6 cellular contexts compared by ENCODE assay signal in the genomic region with DNA sequence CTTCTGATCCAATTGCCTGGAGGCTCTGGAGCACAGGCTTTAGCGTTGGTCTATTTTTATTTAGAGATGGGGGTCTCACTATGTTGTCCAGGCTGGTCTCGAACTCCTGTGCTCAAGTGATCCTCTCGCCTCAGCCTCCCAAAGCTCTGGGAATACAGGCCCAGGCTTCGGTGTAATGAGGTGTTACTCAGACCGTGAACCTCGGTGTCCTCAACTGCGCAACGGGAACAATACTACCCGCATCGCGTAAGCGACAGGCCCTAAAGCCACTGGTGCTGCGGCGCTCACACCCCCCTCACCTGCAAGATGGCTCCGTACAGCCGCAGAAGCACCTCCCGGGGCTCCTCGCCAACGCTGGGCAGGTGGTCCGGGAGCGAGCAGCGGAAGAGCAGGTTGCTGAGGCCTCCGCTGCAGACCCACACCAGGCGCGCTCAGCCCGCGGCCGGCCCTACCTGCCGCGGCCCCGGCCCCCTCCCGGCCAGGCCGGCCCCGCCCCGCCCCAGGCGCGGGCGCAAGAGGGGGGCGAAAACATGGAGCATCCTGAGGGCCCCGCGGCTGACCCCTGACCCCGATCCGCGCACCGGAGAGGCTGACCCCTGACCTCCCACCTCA. TPM values are rescaled to one million over a fixed set of nuclear protein-coding genes. Genes with fewer than 3 reads are reported as not detected.
DNase-seq lines count a peak whose midpoint lies in the region; ATAC-seq and TF ChIP-seq lines count a peak whose summit lies in the region.

No MANE protein-coding gene starts in this region.

- H3K4me3 ChIP-seq in right cardiac atrium (ENCODE audit: low read length): peak overlapping the region; percentile 62

- peaks cover 7% of the 10 kb centered on the region for H3K4me1 ChIP-seq in right cardiac atrium (ENCODE audit: control insufficient read depth, insufficient read depth, low read length)

- H3K4me1 Mint-ChIP-seq in activated CD4-positive, alpha-beta T cell treated with anti-CD3 and anti-CD28 coated beads for 36 hours: peaks cover 25% of the 10 kb centered on the region

- H3K27me3 ChIP-seq in right cardiac atrium (ENCODE audit: control insufficient read depth, insufficient read depth): no peaks in the 10 kb centered on the region

- TF ChIP-seq CTCF in VCaP (conservative IDR thresholded peaks at IDR 0.05): no peak

- intact Hi-C loops in activated CD4-positive, alpha-beta T cell treated with anti-CD3 and anti-CD28 coated beads for 36 hours (cut with DNase I, micrococcal nuclease): loop anchor here (1.0 to 5.0 kb wide), 12 partner anchors 19 to 391 kb away; partner anchors contain the start of genes NCAPH2 (in 2 of the 2), MAPK11 (in 1 of the 2), PPP6R2 (in 1 of the 2) and SBF1 (in 1 of the 2)
- intact Hi-C loops in right cardiac atrium (cut with DNase I): no loop called here

- H3K4me3 Mint-ChIP-seq in activated CD4-positive, alpha-beta T cell treated with anti-CD3 and anti-CD28 coated beads for 36 hours: peak overlapping the region; percentile 86

- peak overlapping the region; percentile 89 for H3K27ac ChIP-seq in VCaP
- H3K27ac ChIP-seq in right cardiac atrium (ENCODE audit: low read length): peak overlapping the region; percentile 97
- peak overlapping the region; percentile 95 for H3K27ac ChIP-seq in temporal lobe (ENCODE audit: low read depth, low read length)

- no peaks in the 10 kb centered on the region for H3K9me3 Mint-ChIP-seq in activated CD4-positive, alpha-beta T cell treated with anti-CD3 and anti-CD28 coated beads for 36 hours (ENCODE audit: low read depth)

- no peak for ATAC-seq in activated CD4-positive, alpha-beta T cell treated with anti-CD3 and anti-CD28 coated beads for 36 hours
- no peak for ATAC-seq in right cardiac atrium
- no peak for ATAC-seq in HG02885 (IDR thresholded peaks at IDR 0.05; ENCODE audit: poor library complexity, unreplicated experiment)

- POLR2A ChIA-PET in activated CD4-positive, alpha-beta T cell treated with anti-CD3 and anti-CD28 coated beads for 36 hours (lab: Charles Lee): interaction anchor here (0.6 to 1.6 kb wide), 9 partner anchors 19 to 329 kb away, joined by 3 to 11 read pairs (median 4); partner anchors contain the start of genes LMF2, SCO2 and SYCE3

- H3K27me3 Mint-ChIP-seq in activated CD4-positive, alpha-beta T cell treated with anti-CD3 and anti-CD28 coated beads for 36 hours: no peaks in the 10 kb centered on the region

- no peaks in the 10 kb centered on the region for H3K9me3 ChIP-seq in right cardiac atrium (ENCODE audit: control insufficient read depth, low read length)

- H3K36me3 Mint-ChIP-seq in activated CD4-positive, alpha-beta T cell treated with anti-CD3 and anti-CD28 coated beads for 36 hours (ENCODE audit: low read depth): peaks cover 26% of the 10 kb centered on the region

- CTCF ChIA-PET in activated CD4-positive, alpha-beta T cell treated with anti-CD3 and anti-CD28 coated beads for 36 hours (lab: Charles Lee): interaction anchor here (0.6 to 3.9 kb wide), 9 partner anchors 11 to 286 kb away, joined by 3 to 14 read pairs (median 4); partner anchors contain the start of genes LMF2, NCAPH2 and SCO2

- DNase-seq in activated CD4-positive, alpha-beta T cell treated with anti-CD3 and anti-CD28 coated beads for 36 hours: peak; percentile 67
- no peak for DNase-seq in activated CD4-positive, alpha-beta T cell treated with anti-CD3 and anti-CD28 coated beads for 1 hour
- peak in 1 of 3 donors; percentile 47 for DNase-seq in right cardiac atrium

- peak overlapping the region; percentile 83 for H3K27ac Mint-ChIP-seq in activated CD4-positive, alpha-beta T cell treated with anti-CD3 and anti-CD28 coated beads for 36 hours

- WGBS in right cardiac atrium: 6% methylated on average over 45 of the region's 45 CpGs

RNA-seq across cellular contexts. Expression of gene CHKB, which starts 0.6 kb away (rescaled TPM):
- total RNA-seq in activated CD4-positive, alpha-beta T cell treated with anti-CD3 and anti-CD28 coated beads for 36 hours: 10 to 100 TPM; 68.2 to 79.7 TPM
- total RNA-seq in right cardiac atrium (10 to 100 TPM; 33.9 to 63.4 (median 42.7) TPM), temporal lobe (23.8 TPM)
- 44.5 TPM for polyA plus RNA-seq in right cardiac atrium

RNA-seq across cellular contexts. Expression of gene CPT1B, which starts 3.8 kb away (rescaled TPM):
- total RNA-seq in activated CD4-positive, alpha-beta T cell treated with anti-CD3 and anti-CD28 coated beads for 36 hours: 10 to 100 TPM; 42.5 to 51.4 TPM
- total RNA-seq in right cardiac atrium: 100 to 1,000 TPM; 236 to 290 (median 263) TPM
- polyA plus RNA-seq in right cardiac atrium: 217 TPM
- total RNA-seq in temporal lobe: 3.4 TPM

RNA-seq across cellular contexts. Expression of gene MAPK8IP2, which starts 18.5 kb away (rescaled TPM):
- under 1 TPM; 0.14 TPM for total RNA-seq in activated CD4-positive, alpha-beta T cell treated with anti-CD3 and anti-CD28 coated beads for 36 hours
- total RNA-seq in right cardiac atrium (under 1 TPM; 0.28 to 0.47 (median 0.38) TPM), temporal lobe (70.3 TPM)
- 0.57 TPM for polyA plus RNA-seq in right cardiac atrium

RNA-seq across cellular contexts. Expression of gene SYCE3, which starts 19.3 kb away (rescaled TPM):
- total RNA-seq in activated CD4-positive, alpha-beta T cell treated with anti-CD3 and anti-CD28 coated beads for 36 hours: 1 to 10 TPM; 3.8 TPM
- total RNA-seq in right cardiac atrium (not detected), temporal lobe (not detected)
- polyA plus RNA-seq in right cardiac atrium: not detected

RNA-seq across cellular contexts. Expression of gene KLHDC7B, which starts 36.4 kb away (rescaled TPM):
- 1 to 10 TPM; 5.7 to 6.4 TPM for total RNA-seq in activated CD4-positive, alpha-beta T cell treated with anti-CD3 and anti-CD28 coated beads for 36 hours
- under 1 TPM in 3 of 4 donors, not detected in 1; 0.08 to 0.14 (median 0.09) TPM for total RNA-seq in right cardiac atrium
- not detected for polyA plus RNA-seq in right cardiac atrium
- not detected for total RNA-seq in temporal lobe

Comparison
In these comparisons a context has a peak if more than half of its experiments do, and no peak if none do; other contexts are left out.
1. RNA of gene MAPK8IP2, which starts 18.5 kb away (total RNA-seq): 70.3 TPM in temporal lobe (single experiment); 0.28 to 0.47 TPM in right cardiac atrium and 0.14 TPM in activated CD4-positive, alpha-beta T cell treated with anti-CD3 and anti-CD28 coated beads for 36 hours; every median in the first group is over 10 times any median in the second.
2. intact Hi-C loops: an anchor here in activated CD4-positive, alpha-beta T cell treated with anti-CD3 and anti-CD28 coated beads for 36 hours (1.0 to 5.0 kb wide); none called in right cardiac atrium.
3. Peak in every context shown above with its lines, with median percentiles within 50 percentile points of each other: H3K27ac ChIP-seq.